Comparison of ENCODE assay signal across 4 cellular contexts in genomic region chr15:59162080-59162479, GRCh38. TPM values are rescaled to one million over a fixed set of nuclear protein-coding genes. Genes with fewer than 3 reads are reported as not detected.
"Had no signal": no experiment of that assay in that cellular context is flagged by ENCODE, and none has a peak within 500 bp of the region (broad histone marks: within the 10 kb centered on the region; RNA-seq: fewer than 3 reads in every experiment).

No MANE protein-coding gene starts in this region.

RNA-seq across cellular contexts. Expression of gene LDHAL6B, which starts 44.6 kb away (rescaled TPM):
- total RNA-seq: LHCN-M2, M059J, MCF 10A, NCI-H460 had no signal
